In genomic region chr1:233627823-233628222, GRCh38 we compare ENCODE assay signal across 13 cellular contexts. TPM values are rescaled to one million over a fixed set of nuclear protein-coding genes. Genes with fewer than 3 reads are reported as not detected.
DNase-seq lines count a peak whose midpoint lies in the region; ATAC-seq, FAIRE-seq and TF ChIP-seq lines count a peak whose summit lies in the region.
"Had no signal": no experiment of that assay in that cellular context is flagged by ENCODE, and none has a peak within 500 bp of the region (broad histone marks: within the 10 kb centered on the region; RNA-seq: fewer than 3 reads in every experiment).

No MANE protein-coding gene starts in this region.

- H2AFZ ChIP-seq in MM.1S (ENCODE audit: low read length) (no peak overlapping the region), keratinocyte (ENCODE audit: control insufficient read depth, low read length) (no peak overlapping the region)

- peaks cover 3% of the 10 kb centered on the region for H3K9me1 ChIP-seq in keratinocyte (ENCODE audit: control insufficient read depth, extremely low read depth, insufficient read depth, low read length)

- peak; percentile 5 to 24 for DNase-seq in activated CD4-positive, alpha-beta T cell treated with anti-CD3 and anti-CD28 coated beads, Interleukin-2, amount 50 U/mL, for 48 hours
- no peak for DNase-seq in activated CD4-positive, alpha-beta T cell treated with anti-CD3 and anti-CD28 coated beads, Interleukin-2, amount 50 U/mL, for 4 hours
- DNase-seq in MM.1S, result peak; percentile 74
- DNase-seq in keratinocyte (ENCODE audit: low read depth, low spot score), result no peak
- DNase-seq in effector CD8-positive, alpha-beta T cell (lab: John Stamatoyannopoulos, UW), result no peak
- DNase-seq in midbrain (lab: John Stamatoyannopoulos, UW), result no peak
- DNase-seq in NCI-H446 treated with DMSO at 0.1 percent for 48 hours (lab: John Stamatoyannopoulos, UW), result no peak
- DNase-seq: CD4-positive, alpha-beta T cell; NCI-H2029 treated with DMSO at 0.1 percent for 48 hours; SJCRH30 had no signal

- peak; percentile 78 for ATAC-seq in GM21786 (IDR thresholded peaks at IDR 0.05; ENCODE audit: unreplicated experiment)
- ATAC-seq: A549 had no signal

- FAIRE-seq in keratinocyte (lab: Jason Lieb, UNC), result peak; percentile 46
- FAIRE-seq: A549 had no signal

- no peak overlapping the region for H3K4me3 ChIP-seq in MM.1S (ENCODE audit: low read length)
- no peak overlapping the region for H3K4me3 ChIP-seq in keratinocyte (ENCODE audit: control insufficient read depth in 2 of 3, extremely low read depth in 1 of 3, insufficient read depth in 2 of 3, low read depth in 1 of 3, low read length in 3 of 3)
- H3K4me3 ChIP-seq: A549, dorsolateral prefrontal cortex, SJCRH30 had no signal

- peaks cover 8% of the 10 kb centered on the region for H3K4me1 ChIP-seq in MM.1S (ENCODE audit: low read length)
- peaks cover 20% of the 10 kb centered on the region for H3K4me1 ChIP-seq in keratinocyte (ENCODE audit: control insufficient read depth, extremely low read depth, insufficient read depth, low read length)
- H3K4me1 ChIP-seq: SJCRH30 had no signal

- no peaks in the 10 kb centered on the region for H3K9me3 ChIP-seq in MM.1S (replicated peaks; ENCODE audit: insufficient read depth, low read length)
- no peaks in the 10 kb centered on the region for H3K9me3 ChIP-seq in keratinocyte (ENCODE audit: control insufficient read depth, low read depth, low read length)
- H3K9me3 ChIP-seq: A549, SJCRH30 had no signal

- no peak for TF ChIP-seq CTCF in MM.1S (IDR thresholded peaks at IDR 0.05; ENCODE audit: low read length)
- no peak for TF ChIP-seq CTCF in keratinocyte (optimal IDR thresholded peaks at IDR 0.05 in 1 of 3, IDR thresholded peaks at IDR 0.05 in 1 of 3, conservative IDR thresholded peaks at IDR 0.05 in 1 of 3; ENCODE audit: extremely low read depth in 1 of 3, insufficient read depth in 2 of 3, low read length in 3 of 3)

- H3K9ac ChIP-seq in MM.1S (ENCODE audit: low read length), result no peak overlapping the region
- no peak overlapping the region for H3K9ac ChIP-seq in keratinocyte (ENCODE audit: control insufficient read depth, extremely low read depth, insufficient read depth, low read length)

- H3K4me2 ChIP-seq in MM.1S (ENCODE audit: low read depth, low read length), result peak overlapping the region; percentile 29; the same call in 1 of the 2 replicates
- H3K4me2 ChIP-seq in keratinocyte (ENCODE audit: control insufficient read depth, extremely low read depth, insufficient read depth, low read depth, low read length), result peak overlapping the region; percentile 52
- H3K4me2 ChIP-seq: A549 had no signal

- dilution Hi-C loops in keratinocyte (cut with MboI; ENCODE audit: extremely low pct_ligation_motif_present, low sequenced_read_pairs), result no loop called here

- peak overlapping the region; percentile 65; the same call in 1 of the 2 replicates for H3K27ac ChIP-seq in MM.1S (ENCODE audit: low read length)
- H3K27ac ChIP-seq in keratinocyte (ENCODE audit: control insufficient read depth, insufficient read depth, low read length), result peak overlapping the region; percentile 17
- H3K27ac ChIP-seq: A549, SJCRH30 had no signal

- H3K79me2 ChIP-seq in MM.1S (ENCODE audit: low read length) (no peaks in the 10 kb centered on the region), keratinocyte (ENCODE audit: control insufficient read depth, insufficient read depth, low read length) (peaks cover 23% of the 10 kb centered on the region)

- H3F3A ChIP-seq in MM.1S (ENCODE audit: insufficient read depth, low read length), result peaks cover 4% of the 10 kb centered on the region; the same call in 1 of the 2 replicates

- H4K20me1 ChIP-seq in MM.1S (ENCODE audit: insufficient read depth, low read length) (no peaks in the 10 kb centered on the region), keratinocyte (ENCODE audit: control insufficient read depth, extremely low read depth, insufficient read depth, low read length) (no peaks in the 10 kb centered on the region)

- H3K9me2 ChIP-seq in MM.1S (replicated peaks; ENCODE audit: insufficient read depth, low read length), result no peaks in the 10 kb centered on the region

- H3K27me3 ChIP-seq in MM.1S (replicated peaks; ENCODE audit: insufficient read depth, low read length) (no peaks in the 10 kb centered on the region), keratinocyte (ENCODE audit: control insufficient read depth, extremely low read depth, insufficient read depth, low read length) (no peaks in the 10 kb centered on the region)
- H3K27me3 ChIP-seq: dorsolateral prefrontal cortex had no signal

- H3K36me3 ChIP-seq in MM.1S (replicated peaks; ENCODE audit: insufficient read depth, low read length) (no peaks in the 10 kb centered on the region), keratinocyte (ENCODE audit: control insufficient read depth in 2 of 2, extremely low read depth in 1 of 2, insufficient read depth in 2 of 2, low read length in 2 of 2) (peaks cover 2 to 11% of the 10 kb centered on the region in 2 experiments)
- H3K36me3 ChIP-seq: SJCRH30 had no signal

RNA-seq across cellular contexts. Expression of gene KCNK1, which starts 13.9 kb away (rescaled TPM):
- 14.0 to 17.5 TPM (median 17.3 TPM) in 3 replicates for polyA plus RNA-seq in keratinocyte
- 17.5 TPM for polyA plus RNA-seq in keratinocyte (2011; ENCODE audit: low read depth)
- 10.4 and 15.3 TPM in 2 replicates for polyA plus RNA-seq in keratinocyte (2011; cell fraction: cytosol; rRNA removed)
- polyA plus RNA-seq in keratinocyte (2011; cell fraction: nucleus; rRNA removed), result 23.6 and 28.3 TPM in 2 replicates
- 11.5 and 43.7 TPM in 2 replicates for polyA plus RNA-seq in keratinocyte (2012; ENCODE audit: low replicate concordance)
- 26.4 to 41.8 TPM (median 35.9 TPM) in 3 replicates for polyA minus RNA-seq in keratinocyte
- polyA minus RNA-seq in keratinocyte (2011; cell fraction: cytosol; rRNA and poly(A)+ RNA removed), result 31.1 TPM
- 16.2 and 21.3 TPM in 2 replicates for polyA minus RNA-seq in keratinocyte (2011; cell fraction: nucleus; rRNA and poly(A)+ RNA removed)

Comparison
In these comparisons a context has a peak if more than half of its experiments do, and no peak if none do; other contexts are left out.
1. DNase-seq: peak in activated CD4-positive, alpha-beta T cell treated with anti-CD3 and anti-CD28 coated beads, Interleukin-2, amount 50 U/mL, for 48 hours (2 of 2) and MM.1S (single experiment); none in activated CD4-positive, alpha-beta T cell treated with anti-CD3 and anti-CD28 coated beads, Interleukin-2, amount 50 U/mL, for 4 hours (0 of 2), keratinocyte (single experiment), effector CD8-positive, alpha-beta T cell (single experiment), midbrain (single experiment) and NCI-H446 treated with DMSO at 0.1 percent for 48 hours (single experiment).